In the genomic region with DNA sequence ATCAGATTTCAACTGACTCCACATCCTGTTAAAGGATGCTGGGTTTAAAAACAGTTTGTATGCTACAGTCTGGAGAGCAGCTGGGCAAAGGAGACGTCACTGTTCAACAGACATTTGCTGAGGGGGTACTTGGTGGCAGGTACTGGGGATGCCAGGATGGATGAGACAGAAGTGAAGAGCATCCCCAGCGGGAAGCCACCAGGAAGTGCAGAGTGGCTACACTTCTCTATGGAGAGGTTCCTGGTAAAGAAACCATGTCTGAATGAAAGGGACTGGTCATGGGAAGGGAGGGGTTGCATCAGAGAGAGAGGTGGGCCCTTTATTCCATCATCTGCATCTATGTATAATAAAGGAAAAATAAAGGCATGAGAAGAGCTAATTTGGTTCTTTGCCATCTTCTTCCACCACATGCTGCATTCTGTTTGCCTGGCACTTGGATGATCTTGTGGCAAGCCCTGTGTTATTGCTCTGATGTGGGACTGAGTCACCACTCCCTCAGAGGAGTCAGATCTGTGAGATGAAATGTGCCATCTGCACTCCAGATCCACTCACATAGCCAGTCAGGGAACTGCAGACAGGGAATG, we compare ENCODE assay signal across 8 cellular contexts.
DNase-seq lines count a peak whose midpoint lies in the region; ATAC-seq, FAIRE-seq and TF ChIP-seq lines count a peak whose summit lies in the region.

No MANE protein-coding gene starts in this region.

- H3K79me2 ChIP-seq in endothelial cell of umbilical vein (ENCODE audit: control insufficient read depth, insufficient read depth, low read length) (no peaks in the 10 kb centered on the region), Karpas-422 (ENCODE audit: low read length) (no peaks in the 10 kb centered on the region)

- H3K9me3 Mint-ChIP-seq in nephron, result peaks cover 4% of the 10 kb centered on the region

- H3K27me3 ChIP-seq in endothelial cell of umbilical vein (ENCODE audit: control insufficient read depth in 2 of 2, insufficient read depth in 2 of 2, low read length in 2 of 2) (no peaks in the 10 kb centered on the region), Karpas-422 (ENCODE audit: low read length) (no peaks in the 10 kb centered on the region)
- H3K27me3 ChIP-seq in effector memory CD4-positive, alpha-beta T cell (replicated peaks; ENCODE audit: control insufficient read depth, insufficient read depth, low read length, poor library complexity, severe bottlenecking), result peaks cover 8% of the 10 kb centered on the region

- no TSS peak for BruUV-seq in endothelial cell of umbilical vein (replicated peaks; lab: Mats Ljungman, UMichigan)

- ATAC-seq in GM18511 (IDR thresholded peaks at IDR 0.05; ENCODE audit: unreplicated experiment), result no peak
- ATAC-seq in GM21526 (IDR thresholded peaks at IDR 0.05; ENCODE audit: low FRiP score, unreplicated experiment), result no peak

- TF ChIP-seq POLR2A in endothelial cell of umbilical vein (IDR thresholded peaks at IDR 0.05; ENCODE audit: low read depth, low read length), result no peak

- H3K4me1 Mint-ChIP-seq in nephron, result peaks cover 54% of the 10 kb centered on the region

- H2AFZ ChIP-seq in endothelial cell of umbilical vein (ENCODE audit: low read depth, low read length) (peak overlapping the region; percentile 52), Karpas-422 (ENCODE audit: low read length) (no peak overlapping the region)

- H3K4me1 ChIP-seq in endothelial cell of umbilical vein (ENCODE audit: control insufficient read depth, extremely low read depth, insufficient read depth, low read length), result peaks cover 24% of the 10 kb centered on the region
- no peaks in the 10 kb centered on the region for H3K4me1 ChIP-seq in Karpas-422 (ENCODE audit: low read length)
- H3K4me1 ChIP-seq in effector memory CD4-positive, alpha-beta T cell (ENCODE audit: control insufficient read depth, insufficient read depth, low read length, poor library complexity, severe bottlenecking), result no peaks in the 10 kb centered on the region

- H3K27ac Mint-ChIP-seq in nephron, result peak overlapping the region; percentile 90 to 95 (median 93)

- H3K9me3 ChIP-seq in endothelial cell of umbilical vein (replicated peaks; ENCODE audit: control insufficient read depth, insufficient read depth, low read length) (no peaks in the 10 kb centered on the region), Karpas-422 (ENCODE audit: low read length) (no peaks in the 10 kb centered on the region)
- no peaks in the 10 kb centered on the region for H3K9me3 ChIP-seq in effector memory CD4-positive, alpha-beta T cell (ENCODE audit: control insufficient read depth, low read length)

- no peaks in the 10 kb centered on the region for H3K9me1 ChIP-seq in endothelial cell of umbilical vein (replicated peaks; ENCODE audit: control insufficient read depth, extremely low read depth, insufficient read depth, low read length)

- peak overlapping the region; percentile 79 for H3K9ac ChIP-seq in endothelial cell of umbilical vein (replicated peaks; ENCODE audit: extremely low read depth, insufficient read depth, low read length)
- no peak overlapping the region for H3K9ac ChIP-seq in Karpas-422 (ENCODE audit: low read length)

- H3K9me2 ChIP-seq in Karpas-422 (replicated peaks; ENCODE audit: insufficient read depth, low read length), result no peaks in the 10 kb centered on the region

- DNase-seq in COLO829 (ENCODE audit: low spot score), result peak; percentile 91
- peak; percentile 75 for DNase-seq in NCI-H226
- DNase-seq in endothelial cell of umbilical vein (ENCODE audit: low read depth, low spot score), result peak; percentile 85
- DNase-seq in Karpas-422, result no peak
- DNase-seq in effector memory CD4-positive, alpha-beta T cell, result no peak

- peak overlapping the region; percentile 96 for H3K4me2 ChIP-seq in endothelial cell of umbilical vein (ENCODE audit: insufficient read depth, low read length)
- no peak overlapping the region for H3K4me2 ChIP-seq in Karpas-422 (ENCODE audit: low read depth, low read length, poor library complexity, severe bottlenecking)

- no peak for TF ChIP-seq CTCF in endothelial cell of umbilical vein (IDR thresholded peaks at IDR 0.05; ENCODE audit: extremely low read depth in 1 of 2, insufficient read depth in 1 of 2, low read depth in 1 of 2, low read length in 2 of 2)
- no peak for TF ChIP-seq CTCF in nephron (IDR thresholded peaks at IDR 0.05; ENCODE audit: unreplicated experiment in 3 of 3)

- peak overlapping the region; percentile 86 for H3K27ac ChIP-seq in endothelial cell of umbilical vein (ENCODE audit: insufficient read depth, low read depth, low read length)
- no peak overlapping the region for H3K27ac ChIP-seq in Karpas-422 (ENCODE audit: low read length)
- H3K27ac ChIP-seq in effector memory CD4-positive, alpha-beta T cell (ENCODE audit: insufficient read depth, low read length, poor library complexity, severe bottlenecking), result no peak overlapping the region

- dilution Hi-C loops in endothelial cell of umbilical vein (cut with MboI; ENCODE audit: extremely low pct_ligation_motif_present, low sequenced_read_pairs), result no loop called here

- POLR2A ChIA-PET in endothelial cell of umbilical vein (lab: Charles Lee), result interaction anchor here (0.5 kb wide), 1 partner anchor 260 kb away, joined by 4 read pairs; no protein-coding TSS in a partner anchor

- H3K27me3 Mint-ChIP-seq in nephron (ENCODE audit: low read depth), result no peaks in the 10 kb centered on the region

- peaks cover 59% of the 10 kb centered on the region for H3K36me3 Mint-ChIP-seq in nephron (ENCODE audit: low read depth)

- H3K4me3 ChIP-seq in endothelial cell of umbilical vein (replicated peaks in 1 of 3; ENCODE audit: insufficient read depth in 1 of 3, low read depth in 1 of 3, low read length in 3 of 3), result peak overlapping the region in 1 of 3 experiments; percentile 39
- no peak overlapping the region for H3K4me3 ChIP-seq in Karpas-422 (ENCODE audit: low read length)
- no peak overlapping the region for H3K4me3 ChIP-seq in effector memory CD4-positive, alpha-beta T cell (ENCODE audit: insufficient read depth, low read depth, low read length, poor library complexity, severe bottlenecking)

- H4K20me1 ChIP-seq in endothelial cell of umbilical vein (replicated peaks; ENCODE audit: control insufficient read depth, extremely low read depth, insufficient read depth, low read length), result no peaks in the 10 kb centered on the region
- H4K20me1 ChIP-seq in Karpas-422 (ENCODE audit: insufficient read depth, low read depth, low read length), result no peaks in the 10 kb centered on the region

- CTCF ChIA-PET in endothelial cell of umbilical vein (lab: Charles Lee), result interaction anchor here (0.7 to 1.5 kb wide), 5 partner anchors 9 to 322 kb away, joined by 3 to 8 read pairs (median 3); no protein-coding TSS in a partner anchor

- H3K4me3 Mint-ChIP-seq in nephron, result peak overlapping the region in 2 of 3 experiments; percentile 40 to 51

- FAIRE-seq in endothelial cell of umbilical vein (lab: Jason Lieb, UNC), result peak; percentile 94

- H3K36me3 ChIP-seq in endothelial cell of umbilical vein (ENCODE audit: control insufficient read depth in 2 of 2, extremely low read depth in 1 of 2, insufficient read depth in 2 of 2, low read length in 2 of 2) (peaks cover 0 to 2% of the 10 kb centered on the region in 2 experiments), Karpas-422 (ENCODE audit: insufficient read depth, low read length) (no peaks in the 10 kb centered on the region)
- no peaks in the 10 kb centered on the region for H3K36me3 ChIP-seq in effector memory CD4-positive, alpha-beta T cell (ENCODE audit: control insufficient read depth, insufficient read depth, low read length)

- intact Hi-C loops in endothelial cell of umbilical vein (cut with micrococcal nuclease), result loop anchor here (1.0 to 5.0 kb wide), 6 partner anchors 64 to 450 kb away; no protein-coding TSS in a partner anchor

TF ChIP-seq in endothelial cell of umbilical vein, 7 proteins besides CTCF, POLR2A, EP300 and RAD21:
- TF ChIP-seq JUN (IDR thresholded peaks at IDR 0.05; ENCODE audit: borderline replicate concordance, insufficient read depth, insufficient read length, low read depth) (peak; percentile 57), EZH2 (IDR thresholded peaks at IDR 0.05; ENCODE audit: borderline replicate concordance, low read depth, low read length, severe bottlenecking) (no peak), MYC (IDR thresholded peaks at IDR 0.05; ENCODE audit: low read depth, low read length) (peak; percentile 1), GATA2 (IDR thresholded peaks at IDR 0.05; ENCODE audit: insufficient read depth, insufficient read length, low read depth, low read length) (peak; percentile 44), FOS (IDR thresholded peaks at IDR 0.05; ENCODE audit: borderline replicate concordance, insufficient read depth, low read length) (peak; percentile 87), POLR2AphosphoS5 (IDR thresholded peaks at IDR 0.05; ENCODE audit: insufficient read depth, low read depth, low read length) (peak; percentile 34)
- TF ChIP-seq, protein P1, sequence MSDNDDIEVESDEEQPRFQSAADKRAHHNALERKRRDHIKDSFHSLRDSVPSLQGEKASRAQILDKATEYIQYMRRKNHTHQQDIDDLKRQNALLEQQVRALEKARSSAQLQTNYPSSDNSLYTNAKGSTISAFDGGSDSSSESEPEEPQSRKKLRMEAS (IDR thresholded peaks at IDR 0.05; ENCODE audit: insufficient read depth, insufficient read length), result no peak

Comparison
In these comparisons a context has a peak if more than half of its experiments do, and no peak if none do; other contexts are left out.
1. DNase-seq: peak in COLO829 (single experiment), NCI-H226 (single experiment) and endothelial cell of umbilical vein (single experiment); none in Karpas-422 (single experiment) and effector memory CD4-positive, alpha-beta T cell (0 of 3).